In the genomic region with DNA sequence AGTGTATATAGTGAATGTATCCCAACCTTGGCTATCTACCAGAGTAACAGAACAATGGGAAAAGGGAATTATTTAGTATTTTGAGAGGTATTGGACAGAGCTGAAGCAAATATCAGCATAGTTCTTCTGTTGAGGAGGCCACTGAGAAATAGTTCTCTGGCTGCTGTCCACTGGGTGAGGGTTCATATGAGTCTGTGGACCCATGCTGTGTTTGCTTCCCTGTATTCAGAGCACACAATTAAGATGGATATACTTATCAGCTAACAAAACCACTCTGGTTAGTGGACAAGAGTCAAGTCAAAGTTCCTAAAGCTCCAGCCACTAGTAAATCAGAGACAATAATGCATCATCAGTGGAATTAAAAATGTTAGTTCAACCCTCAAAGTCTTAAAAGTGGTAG, we compare ENCODE assay signal across 37 cellular contexts.
"Had no signal": no experiment of that assay in that cellular context is flagged by ENCODE, and none has a peak within 500 bp of the region (broad histone marks: within the 10 kb centered on the region; RNA-seq: fewer than 3 reads in every experiment).

No MANE protein-coding gene starts in this region.

- H3K36me3 ChIP-seq: adrenal gland, breast epithelium, colonic mucosa, Peyer's patch had no signal

- H3K36me3 Mint-ChIP-seq: activated CD4-positive, alpha-beta memory T cell treated with anti-CD3 and anti-CD28 coated beads for 36 hours; activated naive CD4-positive, alpha-beta T cell treated with anti-CD3 and anti-CD28 coated beads, Interleukin-2, amount 50 U/mL, for 72 hours had no signal

- H3K4me1 ChIP-seq: adrenal gland, body of pancreas, breast epithelium, colonic mucosa, Peyer's patch had no signal

- H3K9me3 Mint-ChIP-seq: activated B cell treated with CpG ODN at 0.5 μM for 24 hours; activated CD4-positive, alpha-beta memory T cell treated with anti-CD3 and anti-CD28 coated beads for 36 hours; activated T-helper 1 cell treated with anti-CD3 and anti-CD28 coated beads, Interleukin-12 subunit alpha, Interleukin-12 subunit beta, Interleukin-2, Interleukin-4 antibody, amounts not matched to agents 30 ng/mL and 10 ng/mL and 1 ng/mL, durations not matched to agents 14 hours and 24 hours and 36 hours had no signal

- H3K27me3 ChIP-seq: adrenal gland, body of pancreas, breast epithelium, colonic mucosa, Peyer's patch had no signal

- DNase-seq: activated B cell treated with CpG ODN at 0.5 μM for 24 hours; activated CD4-positive, alpha-beta memory T cell treated with anti-CD3 and anti-CD28 coated beads for 36 hours; activated CD4-positive, alpha-beta T cell treated with anti-CD3 and anti-CD28 coated beads for 4 hours; activated CD4-positive, alpha-beta T cell treated with anti-CD3 and anti-CD28 coated beads, Interleukin-2, amount 50 U/mL, for 1 hour; activated CD4-positive, CD25-positive, alpha-beta regulatory T cell treated with anti-CD3 and anti-CD28 coated beads, Interleukin-2, amount 50 U/mL, for 72 hours; activated CD8-positive, alpha-beta memory T cell treated with anti-CD3 and anti-CD28 coated beads, Interleukin-2, amount 50 U/mL, for 4 hours; activated gamma-delta T cell treated with Interleukin-2 at 50 U/mL for 16 hours; activated naive CD4-positive, alpha-beta T cell treated with anti-CD3 and anti-CD28 coated beads for 36 hours; activated T-cell treated with anti-CD3 and anti-CD28 coated beads for 4 hours; activated T-cell treated with anti-CD3 and anti-CD28 coated beads, Interleukin-2, amount 50 U/mL, for 4 hours; adrenal gland; anterior cingulate cortex; body of pancreas; central memory CD4-positive, alpha-beta T cell; colonic mucosa; Karpas-422; NCI-H1105; NCI-H1417 treated with DMSO at 0.1 percent for 48 hours; NCI-H187 treated with DMSO at 0.1 percent for 48 hours; NCI-H2081 treated with DMSO at 0.1 percent for 48 hours; NCI-H345; NCI-H526; NCI-H748 treated with DMSO at 0.1 percent for 48 hours; NK-92 treated with Interleukin-12 subunit alpha and Interleukin-12 subunit beta, amount 100 ng/mL, for 24 hours; PC-3; Peyer's patch; SIG-M5; SW 1271; T-helper 1 cell; T-helper 2 cell; T-helper 9 cell had no signal

- H3K27me3 Mint-ChIP-seq: activated B cell treated with CpG ODN at 0.5 μM for 24 hours; activated CD4-positive, alpha-beta memory T cell treated with anti-CD3 and anti-CD28 coated beads for 36 hours had no signal

- H3K4me3 Mint-ChIP-seq: activated B cell treated with CpG ODN at 0.5 μM for 24 hours; activated CD4-positive, alpha-beta memory T cell treated with anti-CD3 and anti-CD28 coated beads for 36 hours; activated naive CD4-positive, alpha-beta T cell treated with anti-CD3 and anti-CD28 coated beads for 36 hours; activated T-cell treated with anti-CD3 and anti-CD28 coated beads, Interleukin-2, amount 50 U/mL, for 4 hours; activated T-helper 1 cell treated with anti-CD3 and anti-CD28 coated beads, Interleukin-12 subunit alpha, Interleukin-12 subunit beta, Interleukin-2, Interleukin-4 antibody, amounts not matched to agents 30 ng/mL and 10 ng/mL and 1 ng/mL, durations not matched to agents 14 hours and 24 hours and 36 hours had no signal

- H3K27ac Mint-ChIP-seq: activated B cell treated with CpG ODN at 0.5 μM for 24 hours; activated CD4-positive, alpha-beta memory T cell treated with anti-CD3 and anti-CD28 coated beads for 36 hours; activated naive CD4-positive, alpha-beta T cell treated with anti-CD3 and anti-CD28 coated beads for 36 hours; activated naive CD4-positive, alpha-beta T cell treated with anti-CD3 and anti-CD28 coated beads, Interleukin-2, amount 50 U/mL, for 72 hours; activated T-helper 1 cell treated with anti-CD3 and anti-CD28 coated beads, Interleukin-12 subunit alpha, Interleukin-12 subunit beta, Interleukin-2, Interleukin-4 antibody, amounts not matched to agents 30 ng/mL and 10 ng/mL and 1 ng/mL, durations not matched to agents 14 hours and 24 hours and 36 hours had no signal

- H3K27ac ChIP-seq: adrenal gland, body of pancreas, breast epithelium, colonic mucosa, Peyer's patch, RWPE1, VCaP had no signal

- H3K9me3 ChIP-seq: adrenal gland, body of pancreas, colonic mucosa, Peyer's patch had no signal

- ATAC-seq: activated naive CD4-positive, alpha-beta T cell treated with anti-CD3 and anti-CD28 coated beads, Interleukin-2, amount 50 U/mL, for 72 hours; activated T-cell treated with anti-CD3 and anti-CD28 coated beads, Interleukin-2, amount 50 U/mL, for 4 hours; body of pancreas; PC-3; Right ventricle myocardium inferior had no signal

- H3K4me3 ChIP-seq: adrenal gland, body of pancreas, breast epithelium, colonic mucosa, Peyer's patch had no signal

- H3K4me1 Mint-ChIP-seq: activated B cell treated with CpG ODN at 0.5 μM for 24 hours had no signal
